1 cellular context compared by ENCODE assay signal in genomic region chr14:75127903-75128595, GRCh38.
TF ChIP-seq lines count a peak whose summit lies in the region.

No MANE protein-coding gene starts in this region.

TF ChIP-seq in GM12878, 131 proteins besides CTCF, POLR2A, EP300 and RAD21:
- no peak for TF ChIP-seq CEBPZ (IDR thresholded peaks at IDR 0.05; ENCODE audit: low read depth, low read length)
- no peak for TF ChIP-seq NR2F1 (conservative IDR thresholded peaks at IDR 0.05)
- no peak for TF ChIP-seq ATF3 (IDR thresholded peaks at IDR 0.05; ENCODE audit: borderline replicate concordance, extremely low read depth, low read depth, low read length)
